20 cellular contexts compared by ENCODE assay signal in the genomic region with DNA sequence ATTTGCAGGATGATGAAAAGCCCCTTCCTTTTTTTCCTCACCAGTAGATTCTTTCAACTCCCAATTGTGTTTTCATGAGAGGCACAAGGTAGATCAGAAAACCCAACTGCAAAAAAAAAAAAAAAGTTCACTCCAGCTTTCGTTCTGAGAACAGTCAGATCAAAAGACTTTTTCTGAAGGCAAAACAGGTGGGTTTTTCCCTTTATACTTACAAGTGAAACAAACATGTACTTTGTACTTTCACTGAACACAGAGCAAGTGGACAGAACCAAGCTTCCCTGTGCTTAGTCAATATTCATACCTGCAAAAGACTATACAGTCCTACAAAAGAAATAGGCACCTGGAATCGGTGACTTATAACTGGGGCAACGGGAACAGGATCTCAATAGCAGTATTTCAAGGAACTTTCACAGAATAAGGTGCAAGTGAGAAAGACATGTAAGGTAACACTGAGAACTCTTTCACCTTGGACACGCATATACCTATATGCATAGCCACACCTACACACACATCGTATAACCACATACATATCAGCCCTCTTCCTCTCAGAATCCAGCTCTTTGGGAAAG. TPM values are rescaled to one million over a fixed set of nuclear protein-coding genes. Genes with fewer than 3 reads are reported as not detected.
A peak's percentile ranks its signal among the peaks of the same experiment; 100 is the strongest.
DNase-seq lines count a peak whose midpoint lies in the region; ATAC-seq, FAIRE-seq and TF ChIP-seq lines count a peak whose summit lies in the region.
"Had no signal": no experiment of that assay in that cellular context is flagged by ENCODE, and none has a peak within 500 bp of the region (broad histone marks: within the 10 kb centered on the region; RNA-seq: fewer than 3 reads in every experiment).

No MANE protein-coding gene starts in this region.

- no peak overlapping the region for H3K27ac Mint-ChIP-seq in endothelial cell (ENCODE audit: unreplicated experiment)
- no peak overlapping the region for H3K27ac Mint-ChIP-seq in activated T-helper 17 cell treated with anti-CD3 and anti-CD28 coated beads, Interleukin-2, amount 50 U/mL, for 72 hours
- no peak overlapping the region for H3K27ac Mint-ChIP-seq in activated CD4-positive, alpha-beta T cell treated with anti-CD3 and anti-CD28 coated beads, Interleukin-2, amount 10 ng/mL, durations not matched to agents 24 days and 14 days
- H3K27ac Mint-ChIP-seq: activated CD4-positive, alpha-beta memory T cell treated with anti-CD3 and anti-CD28 coated beads for 36 hours; activated T-helper 1 cell treated with anti-CD3 and anti-CD28 coated beads, Interleukin-12 subunit alpha, Interleukin-12 subunit beta, Interleukin-2, Interleukin-4 antibody, amounts not matched to agents 30 ng/mL and 10 ng/mL and 1 ng/mL, durations not matched to agents 14 hours and 24 hours and 36 hours; dendritic cell treated with granulocyte-macrophage colony-stimulating factor and Interleukin-4, amounts not matched to agents 40 ng/mL and 50 ng/mL, for 4 days; natural killer cell; stimulated activated memory B cell treated with anti-CD40 and anti-IgM and Interleukin-4, amounts not matched to agents 10 μg/mL and 1 μg/mL and 100 μg/mL, for 72 hours had no signal

- in situ Hi-C loops in GM13976 (cut with MboI; ENCODE audit: low sequenced_read_pairs, unreplicated experiment) = no loop called here

- peak overlapping the region; percentile 34 for H3K27ac ChIP-seq in colonic mucosa
- H3K27ac ChIP-seq: left ventricle myocardium inferior had no signal

- peaks cover 2% of the 10 kb centered on the region for H3K4me1 Mint-ChIP-seq in endothelial cell (ENCODE audit: unreplicated experiment)
- no peaks in the 10 kb centered on the region for H3K4me1 Mint-ChIP-seq in activated T-helper 17 cell treated with anti-CD3 and anti-CD28 coated beads, Interleukin-2, amount 50 U/mL, for 72 hours
- H3K4me1 Mint-ChIP-seq in activated CD4-positive, alpha-beta T cell treated with anti-CD3 and anti-CD28 coated beads, Interleukin-2, amount 10 ng/mL, durations not matched to agents 24 days and 14 days = no peaks in the 10 kb centered on the region
- H3K4me1 Mint-ChIP-seq: natural killer cell; stimulated activated memory B cell treated with anti-CD40 and anti-IgM and Interleukin-4, amounts not matched to agents 10 μg/mL and 1 μg/mL and 100 μg/mL, for 72 hours had no signal

- FAIRE-seq in GM19239 (lab: Jason Lieb, UNC) = peak; percentile 11

- no peaks in the 10 kb centered on the region for H3K36me3 Mint-ChIP-seq in endothelial cell (ENCODE audit: low read depth, unreplicated experiment)
- no peaks in the 10 kb centered on the region for H3K36me3 Mint-ChIP-seq in activated T-helper 17 cell treated with anti-CD3 and anti-CD28 coated beads, Interleukin-2, amount 50 U/mL, for 72 hours (ENCODE audit: low read depth)
- no peaks in the 10 kb centered on the region for H3K36me3 Mint-ChIP-seq in activated CD4-positive, alpha-beta T cell treated with anti-CD3 and anti-CD28 coated beads, Interleukin-2, amount 10 ng/mL, durations not matched to agents 24 days and 14 days (ENCODE audit: low read depth)
- H3K36me3 Mint-ChIP-seq: activated CD4-positive, alpha-beta memory T cell treated with anti-CD3 and anti-CD28 coated beads for 36 hours; natural killer cell; stimulated activated memory B cell treated with anti-CD40 and anti-IgM and Interleukin-4, amounts not matched to agents 10 μg/mL and 1 μg/mL and 100 μg/mL, for 72 hours had no signal

- ATAC-seq in HG03039 (IDR thresholded peaks at IDR 0.05; ENCODE audit: unreplicated experiment) = peak; percentile 72
- ATAC-seq in activated T-helper 17 cell treated with anti-CD3 and anti-CD28 coated beads, Interleukin-2, amount 50 U/mL, for 72 hours (replicated peaks) = no peak
- ATAC-seq: natural killer cell; right cardiac atrium; stimulated activated memory B cell treated with anti-CD40 and anti-IgM and Interleukin-4, amounts not matched to agents 10 μg/mL and 1 μg/mL and 100 μg/mL, for 72 hours had no signal

- intact Hi-C loops in colonic mucosa (cut with DNase I) = no loop called here
- intact Hi-C loops in activated CD4-positive, alpha-beta T cell treated with anti-CD3 and anti-CD28 coated beads, Interleukin-2, amount 10 ng/mL, durations not matched to agents 24 days and 14 days (cut with micrococcal nuclease) = no loop called here

- H3K27me3 ChIP-seq in colonic mucosa = no peaks in the 10 kb centered on the region

- DNase-seq in GM13976 (ENCODE audit: low spot score) = peak; percentile 8
- DNase-seq in GM19239 (ENCODE audit: insufficient read length, low spot score) = no peak
- peak; percentile 25 for DNase-seq in colonic mucosa
- DNase-seq in endothelial cell (ENCODE audit: low spot score) = no peak
- DNase-seq in stimulated activated CD4-positive, alpha-beta T cell treated with anti-CD3 and anti-CD28 coated beads, Interleukin-4, amount 100 ng/mL, for 1 hour = no peak
- DNase-seq in activated CD4-positive, alpha-beta T cell treated with anti-CD3 and anti-CD28 coated beads, Interleukin-2, amount 10 ng/mL, durations not matched to agents 24 days and 14 days = no peak
- DNase-seq: activated CD4-positive, alpha-beta memory T cell treated with anti-CD3 and anti-CD28 coated beads for 36 hours; amygdala; hypothalamus; left ventricle myocardium inferior; natural killer cell; NCI-H1048; right cardiac atrium; stimulated activated CD4-positive, alpha-beta T cell treated with anti-CD3 and anti-CD28 coated beads, Interleukin-4, amount 100 ng/mL, for 4 hours; T1000 had no signal

- no peaks in the 10 kb centered on the region for H3K9me3 ChIP-seq in colonic mucosa
- H3K9me3 ChIP-seq: left ventricle myocardium inferior had no signal

- H3K4me1 ChIP-seq in colonic mucosa = peaks cover 5% of the 10 kb centered on the region
- H3K4me1 ChIP-seq: left ventricle myocardium inferior had no signal

- no peak overlapping the region for H3K4me3 Mint-ChIP-seq in endothelial cell (ENCODE audit: unreplicated experiment)
- no peak overlapping the region for H3K4me3 Mint-ChIP-seq in activated T-helper 17 cell treated with anti-CD3 and anti-CD28 coated beads, Interleukin-2, amount 50 U/mL, for 72 hours
- no peak overlapping the region for H3K4me3 Mint-ChIP-seq in activated CD4-positive, alpha-beta T cell treated with anti-CD3 and anti-CD28 coated beads, Interleukin-2, amount 10 ng/mL, durations not matched to agents 24 days and 14 days
- H3K4me3 Mint-ChIP-seq: activated CD4-positive, alpha-beta memory T cell treated with anti-CD3 and anti-CD28 coated beads for 36 hours; activated T-helper 1 cell treated with anti-CD3 and anti-CD28 coated beads, Interleukin-12 subunit alpha, Interleukin-12 subunit beta, Interleukin-2, Interleukin-4 antibody, amounts not matched to agents 30 ng/mL and 10 ng/mL and 1 ng/mL, durations not matched to agents 14 hours and 24 hours and 36 hours; dendritic cell treated with granulocyte-macrophage colony-stimulating factor and Interleukin-4, amounts not matched to agents 40 ng/mL and 50 ng/mL, for 4 days; natural killer cell; stimulated activated memory B cell treated with anti-CD40 and anti-IgM and Interleukin-4, amounts not matched to agents 10 μg/mL and 1 μg/mL and 100 μg/mL, for 72 hours had no signal

- H3K4me3 ChIP-seq in colonic mucosa = no peak overlapping the region
- H3K4me3 ChIP-seq: left ventricle myocardium inferior had no signal

- no peaks in the 10 kb centered on the region for H3K36me3 ChIP-seq in colonic mucosa
- H3K36me3 ChIP-seq: left ventricle myocardium inferior had no signal

- H3K27me3 Mint-ChIP-seq in endothelial cell (ENCODE audit: unreplicated experiment) = peaks cover 2% of the 10 kb centered on the region
- H3K27me3 Mint-ChIP-seq in activated T-helper 17 cell treated with anti-CD3 and anti-CD28 coated beads, Interleukin-2, amount 50 U/mL, for 72 hours = no peaks in the 10 kb centered on the region
- no peaks in the 10 kb centered on the region for H3K27me3 Mint-ChIP-seq in activated CD4-positive, alpha-beta T cell treated with anti-CD3 and anti-CD28 coated beads, Interleukin-2, amount 10 ng/mL, durations not matched to agents 24 days and 14 days
- H3K27me3 Mint-ChIP-seq: activated CD4-positive, alpha-beta memory T cell treated with anti-CD3 and anti-CD28 coated beads for 36 hours; dendritic cell treated with granulocyte-macrophage colony-stimulating factor and Interleukin-4, amounts not matched to agents 40 ng/mL and 50 ng/mL, for 4 days had no signal

- no peaks in the 10 kb centered on the region for H3K9me3 Mint-ChIP-seq in endothelial cell (ENCODE audit: unreplicated experiment)
- H3K9me3 Mint-ChIP-seq in activated T-helper 17 cell treated with anti-CD3 and anti-CD28 coated beads, Interleukin-2, amount 50 U/mL, for 72 hours = peaks cover 4% of the 10 kb centered on the region
- H3K9me3 Mint-ChIP-seq in activated CD4-positive, alpha-beta T cell treated with anti-CD3 and anti-CD28 coated beads, Interleukin-2, amount 10 ng/mL, durations not matched to agents 24 days and 14 days = no peaks in the 10 kb centered on the region
- H3K9me3 Mint-ChIP-seq: activated T-helper 1 cell treated with anti-CD3 and anti-CD28 coated beads, Interleukin-12 subunit alpha, Interleukin-12 subunit beta, Interleukin-2, Interleukin-4 antibody, amounts not matched to agents 30 ng/mL and 10 ng/mL and 1 ng/mL, durations not matched to agents 14 hours and 24 hours and 36 hours; dendritic cell treated with granulocyte-macrophage colony-stimulating factor and Interleukin-4, amounts not matched to agents 40 ng/mL and 50 ng/mL, for 4 days had no signal

- TF ChIP-seq CTCF in GM13976 (IDR thresholded peaks at IDR 0.05; ENCODE audit: borderline replicate concordance, control extremely low read depth, extremely low read depth, insufficient read depth, missing control alignments) (no peak), colonic mucosa (IDR thresholded peaks at IDR 0.05) (no peak), endothelial cell (IDR thresholded peaks at IDR 0.05; ENCODE audit: unreplicated experiment) (no peak)

- no peak overlapping the region for H3K9ac ChIP-seq in colonic mucosa (ENCODE audit: low read depth in 2 of 2, low read length in 2 of 2)

RNA-seq across cellular contexts. Expression of a gene that starts 54.1 kb away (rescaled TPM):
- total RNA-seq in colonic mucosa (10 to 100 TPM; 50.5 to 53.0 TPM), endothelial cell (ENCODE audit: unreplicated experiment) (8.5 TPM)
- total RNA-seq in activated T-helper 17 cell treated with anti-CD3 and anti-CD28 coated beads, Interleukin-2, amount 50 U/mL, for 72 hours = not detected
- not detected in 2 replicates for total RNA-seq in activated CD4-positive, alpha-beta T cell treated with anti-CD3 and anti-CD28 coated beads, Interleukin-2, amount 10 ng/mL, durations not matched to agents 24 days and 14 days
- total RNA-seq: activated CD4-positive, alpha-beta memory T cell treated with anti-CD3 and anti-CD28 coated beads for 36 hours; activated T-helper 1 cell treated with anti-CD3 and anti-CD28 coated beads, Interleukin-12 subunit alpha, Interleukin-12 subunit beta, Interleukin-2, Interleukin-4 antibody, amounts not matched to agents 30 ng/mL and 10 ng/mL and 1 ng/mL, durations not matched to agents 14 hours and 24 hours and 36 hours; left ventricle myocardium inferior; natural killer cell; right cardiac atrium had no signal

Comparison
In these comparisons a context has a peak if more than half of its experiments do, and no peak if none do; other contexts are left out.
1. DNase-seq: peak in GM13976 (single experiment) and colonic mucosa (single experiment); none in GM19239 (single experiment), endothelial cell (single experiment), stimulated activated CD4-positive, alpha-beta T cell treated with anti-CD3 and anti-CD28 coated beads, Interleukin-4, amount 100 ng/mL, for 1 hour (single experiment) and activated CD4-positive, alpha-beta T cell treated with anti-CD3 and anti-CD28 coated beads, Interleukin-2, amount 10 ng/mL, durations not matched to agents 24 days and 14 days (single experiment).